In genomic region chr18:74654637-74655036, GRCh38 we compare ENCODE assay signal across 10 cellular contexts. TPM values are rescaled to one million over a fixed set of nuclear protein-coding genes. Genes with fewer than 3 reads are reported as not detected.
DNase-seq lines count a peak whose midpoint lies in the region; ATAC-seq and TF ChIP-seq lines count a peak whose summit lies in the region.
"Had no signal": no experiment of that assay in that cellular context is flagged by ENCODE, and none has a peak within 500 bp of the region (broad histone marks: within the 10 kb centered on the region; RNA-seq: fewer than 3 reads in every experiment).

No MANE protein-coding gene starts in this region.

- no peaks in the 10 kb centered on the region for H3K27me3 ChIP-seq in DND-41 (ENCODE audit: insufficient read depth, low read length, poor library complexity)
- H3K27me3 ChIP-seq in Loucy (ENCODE audit: insufficient read depth, low read length, poor library complexity, severe bottlenecking) = no peaks in the 10 kb centered on the region
- no peaks in the 10 kb centered on the region for H3K27me3 ChIP-seq in liver (ENCODE audit: control insufficient read depth in 4 of 4, insufficient read depth in 4 of 4, low read length in 3 of 4)
- no peaks in the 10 kb centered on the region for H3K27me3 ChIP-seq in tibial artery

- no peaks in the 10 kb centered on the region for H3K36me3 Mint-ChIP-seq in activated CD8-positive, alpha-beta T cell treated with anti-CD3 and anti-CD28 coated beads, Interleukin-2, amount 10 ng/mL, durations not matched to agents 7 days and 5 days (ENCODE audit: low read depth)
- H3K36me3 Mint-ChIP-seq: activated naive CD8-positive, alpha-beta T cell treated with anti-CD3 and anti-CD28 coated beads, Interleukin-2, amount 10 ng/mL, durations not matched to agents 7 days and 5 days had no signal

- H3K27ac Mint-ChIP-seq in activated CD8-positive, alpha-beta T cell treated with anti-CD3 and anti-CD28 coated beads, Interleukin-2, amount 10 ng/mL, durations not matched to agents 7 days and 5 days = no peak overlapping the region
- H3K27ac Mint-ChIP-seq: activated naive CD8-positive, alpha-beta T cell treated with anti-CD3 and anti-CD28 coated beads, Interleukin-2, amount 10 ng/mL, durations not matched to agents 7 days and 5 days; T-helper 1 cell treated with Interleukin-12 subunit alpha and Interleukin-12 subunit beta and Interleukin-4 antibody, amounts not matched to agents 30 μg/mL and 1 μg/mL, for 36 hours had no signal

- peak; percentile 66 to 73 for TF ChIP-seq RAD21 in liver (IDR thresholded peaks at IDR 0.05)

- H3F3A ChIP-seq in Loucy (ENCODE audit: low read depth) = no peaks in the 10 kb centered on the region

- no peaks in the 10 kb centered on the region for H3K27me3 Mint-ChIP-seq in activated CD8-positive, alpha-beta T cell treated with anti-CD3 and anti-CD28 coated beads, Interleukin-2, amount 10 ng/mL, durations not matched to agents 7 days and 5 days (ENCODE audit: low read depth)
- H3K27me3 Mint-ChIP-seq: activated naive CD8-positive, alpha-beta T cell treated with anti-CD3 and anti-CD28 coated beads, Interleukin-2, amount 10 ng/mL, durations not matched to agents 7 days and 5 days had no signal

- H3K79me2 ChIP-seq in DND-41 (ENCODE audit: insufficient read depth, low read length) (no peaks in the 10 kb centered on the region), Loucy (ENCODE audit: insufficient read depth, low read length) (no peaks in the 10 kb centered on the region)

- POLR2A ChIA-PET in activated CD8-positive, alpha-beta T cell treated with anti-CD3 and anti-CD28 coated beads, Interleukin-2, amount 10 ng/mL, durations not matched to agents 7 days and 5 days (lab: Charles Lee) = no interaction called here

- DNase-seq in DND-41 (no peak), SW480 (ENCODE audit: low spot score) (peak; percentile 11), tibial artery (no peak)
- DNase-seq in activated CD8-positive, alpha-beta T cell treated with anti-CD3 and anti-CD28 coated beads, Interleukin-2, amount 10 ng/mL, durations not matched to agents 7 days and 5 days = no peak
- DNase-seq: activated naive CD8-positive, alpha-beta T cell treated with anti-CD3 and anti-CD28 coated beads, Interleukin-2, amount 10 ng/mL, durations not matched to agents 7 days and 5 days had no signal

- intact Hi-C loops in tibial artery (cut with DNase I; ENCODE audit: low total_unique reads) = no loop called here

- no peaks in the 10 kb centered on the region for H3K4me1 ChIP-seq in DND-41 (ENCODE audit: insufficient read depth, low read length)
- H3K4me1 ChIP-seq in Loucy (ENCODE audit: insufficient read depth, low read length, poor library complexity, severe bottlenecking) = peaks cover 5% of the 10 kb centered on the region
- no peaks in the 10 kb centered on the region for H3K4me1 ChIP-seq in liver (ENCODE audit: control insufficient read depth in 4 of 4, insufficient read depth in 4 of 4, low read length in 3 of 4)
- H3K4me1 ChIP-seq in tibial artery = no peaks in the 10 kb centered on the region

- H3K9me3 Mint-ChIP-seq in activated CD8-positive, alpha-beta T cell treated with anti-CD3 and anti-CD28 coated beads, Interleukin-2, amount 10 ng/mL, durations not matched to agents 7 days and 5 days (ENCODE audit: insufficient read depth) = no peaks in the 10 kb centered on the region
- H3K9me3 Mint-ChIP-seq: activated naive CD8-positive, alpha-beta T cell treated with anti-CD3 and anti-CD28 coated beads, Interleukin-2, amount 10 ng/mL, durations not matched to agents 7 days and 5 days; T-helper 1 cell treated with Interleukin-12 subunit alpha and Interleukin-12 subunit beta and Interleukin-4 antibody, amounts not matched to agents 30 μg/mL and 1 μg/mL, for 36 hours had no signal

- H4K20me1 ChIP-seq in DND-41 (ENCODE audit: insufficient read depth, low read length) = no peaks in the 10 kb centered on the region
- no peaks in the 10 kb centered on the region for H4K20me1 ChIP-seq in Loucy (ENCODE audit: insufficient read depth, low read length, poor library complexity, severe bottlenecking)

- no peak overlapping the region for H3K4me3 Mint-ChIP-seq in activated CD8-positive, alpha-beta T cell treated with anti-CD3 and anti-CD28 coated beads, Interleukin-2, amount 10 ng/mL, durations not matched to agents 7 days and 5 days
- H3K4me3 Mint-ChIP-seq: activated naive CD8-positive, alpha-beta T cell treated with anti-CD3 and anti-CD28 coated beads, Interleukin-2, amount 10 ng/mL, durations not matched to agents 7 days and 5 days; T-helper 1 cell treated with Interleukin-12 subunit alpha and Interleukin-12 subunit beta and Interleukin-4 antibody, amounts not matched to agents 30 μg/mL and 1 μg/mL, for 36 hours had no signal

- no peak overlapping the region for H3K9ac ChIP-seq in DND-41 (ENCODE audit: low read depth, low read length)
- no peak overlapping the region for H3K9ac ChIP-seq in Loucy (ENCODE audit: low read depth, low read length, poor library complexity, severe bottlenecking)
- no peak overlapping the region for H3K9ac ChIP-seq in liver (ENCODE audit: low read depth in 1 of 2, low read length in 2 of 2)

- H3K9me2 ChIP-seq in Loucy (replicated peaks; ENCODE audit: low read depth, low read length) = no peaks in the 10 kb centered on the region

- H3K9me3 ChIP-seq in DND-41 (ENCODE audit: insufficient read depth, low read length, severe bottlenecking) (no peaks in the 10 kb centered on the region), Loucy (ENCODE audit: insufficient read depth, low read depth, low read length) (no peaks in the 10 kb centered on the region), liver (ENCODE audit: control insufficient read depth in 4 of 4, low read length in 3 of 4) (no peaks in the 10 kb centered on the region), tibial artery (no peaks in the 10 kb centered on the region)

- CTCF ChIA-PET in activated CD8-positive, alpha-beta T cell treated with anti-CD3 and anti-CD28 coated beads, Interleukin-2, amount 10 ng/mL, durations not matched to agents 7 days and 5 days (lab: Charles Lee) = no interaction called here

- H3K4me1 Mint-ChIP-seq in activated CD8-positive, alpha-beta T cell treated with anti-CD3 and anti-CD28 coated beads, Interleukin-2, amount 10 ng/mL, durations not matched to agents 7 days and 5 days (ENCODE audit: low read depth) = no peaks in the 10 kb centered on the region

- no peaks in the 10 kb centered on the region for H3K36me3 ChIP-seq in DND-41 (ENCODE audit: insufficient read depth, low read length)
- H3K36me3 ChIP-seq in Loucy (ENCODE audit: insufficient read depth, low read length) = no peaks in the 10 kb centered on the region
- no peaks in the 10 kb centered on the region for H3K36me3 ChIP-seq in liver (ENCODE audit: control insufficient read depth in 4 of 4, insufficient read depth in 3 of 4, low read depth in 1 of 4, low read length in 3 of 4)
- no peaks in the 10 kb centered on the region for H3K36me3 ChIP-seq in tibial artery

- H3K27ac ChIP-seq in DND-41 (ENCODE audit: low read length) (no peak overlapping the region), liver (ENCODE audit: low read depth in 1 of 2, low read length in 2 of 2) (no peak overlapping the region), tibial artery (no peak overlapping the region)

- no peak for ATAC-seq in DND-41 (ENCODE audit: insufficient read depth, low read depth)
- ATAC-seq in HG03196 (IDR thresholded peaks at IDR 0.05; ENCODE audit: unreplicated experiment) = no peak
- no peak for ATAC-seq in GM18520 (IDR thresholded peaks at IDR 0.05; ENCODE audit: unreplicated experiment)
- ATAC-seq in activated CD8-positive, alpha-beta T cell treated with anti-CD3 and anti-CD28 coated beads, Interleukin-2, amount 10 ng/mL, durations not matched to agents 7 days and 5 days = no peak

- 59% methylated on average over 2 of the region's 2 CpGs for WGBS in liver

- H3K4me2 ChIP-seq in DND-41 (ENCODE audit: insufficient read depth, low read length) (no peak overlapping the region), Loucy (ENCODE audit: low read depth, low read length, poor library complexity, severe bottlenecking) (no peak overlapping the region)

- no peak overlapping the region for H3K4me3 ChIP-seq in DND-41 (ENCODE audit: low read depth in 1 of 2, low read length in 2 of 2)
- H3K4me3 ChIP-seq in Loucy (ENCODE audit: low read length, poor library complexity, severe bottlenecking) = no peak overlapping the region
- no peak overlapping the region for H3K4me3 ChIP-seq in liver (ENCODE audit: low read depth in 1 of 3, low read length in 3 of 3)
- H3K4me3 ChIP-seq in tibial artery = no peak overlapping the region

- H2AFZ ChIP-seq in DND-41 (ENCODE audit: low read depth, low read length) (no peak overlapping the region), Loucy (ENCODE audit: low read length) (no peak overlapping the region)

- peak; percentile 42 for TF ChIP-seq CTCF in DND-41 (IDR thresholded peaks at IDR 0.05; ENCODE audit: borderline replicate concordance, extremely low read depth, low read length, poor library complexity, severe bottlenecking)
- peak; percentile 62 for TF ChIP-seq CTCF in Loucy (conservative IDR thresholded peaks at IDR 0.05; ENCODE audit: low read length)
- no peak for TF ChIP-seq CTCF in liver (IDR thresholded peaks at IDR 0.05; ENCODE audit: low read depth, low read length, missing input control)
- TF ChIP-seq CTCF in tibial artery (IDR thresholded peaks at IDR 0.05) = no peak

TF ChIP-seq in liver, 16 proteins besides CTCF, POLR2A, EP300 and RAD21 (continues in another document):
- TF ChIP-seq TAF1 (conservative IDR thresholded peaks at IDR 0.05) = no peak
- no peak for TF ChIP-seq EGR1 (IDR thresholded peaks at IDR 0.05; ENCODE audit: low read depth in 2 of 2)
- no peak for TF ChIP-seq HNF4G (IDR thresholded peaks at IDR 0.05)

RNA-seq across cellular contexts. Expression of gene ZNF407, which starts 57.0 kb away (rescaled TPM):
- 10 to 100 TPM; 10.3 to 16.5 TPM for total RNA-seq in liver
- polyA plus RNA-seq in liver = 1 to 10 TPM; 1.9 to 2.8 TPM
- total RNA-seq in activated CD8-positive, alpha-beta T cell treated with anti-CD3 and anti-CD28 coated beads, Interleukin-2, amount 10 ng/mL, durations not matched to agents 7 days and 5 days = 10 to 100 TPM; 16.6 to 17.0 TPM

Comparison
In these comparisons a context has a peak if more than half of its experiments do, and no peak if none do; other contexts are left out.
1. CTCF ChIP-seq: peak in DND-41 (single experiment) and Loucy (single experiment); none in liver (single experiment) and tibial artery (0 of 2).